Comparison of ENCODE assay signal across 10 cellular contexts in the genomic region with DNA sequence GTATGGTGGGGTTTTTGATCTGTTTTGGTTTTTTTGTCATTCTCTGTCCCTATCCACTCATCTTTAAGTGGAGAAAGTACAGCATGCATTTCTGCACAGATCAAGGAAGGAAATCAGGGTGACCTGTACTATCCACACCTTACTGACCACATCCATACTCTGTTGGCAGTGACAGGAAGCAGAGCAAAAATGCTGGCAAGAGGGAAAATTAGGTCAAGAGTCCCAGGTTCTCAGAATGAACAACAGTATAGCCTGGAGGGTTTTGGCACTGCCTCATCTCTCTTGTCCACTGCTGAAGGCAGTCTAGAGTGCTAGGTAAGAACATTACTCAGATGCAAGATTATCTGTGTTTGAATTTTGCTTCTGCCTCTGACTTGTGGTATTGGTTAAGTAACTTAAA.
DNase-seq lines count a peak whose midpoint lies in the region; ATAC-seq and TF ChIP-seq lines count a peak whose summit lies in the region.
"Had no signal": no experiment of that assay in that cellular context is flagged by ENCODE, and none has a peak within 500 bp of the region (broad histone marks: within the 10 kb centered on the region; RNA-seq: fewer than 3 reads in every experiment).

No MANE protein-coding gene starts in this region.

- no peaks in the 10 kb centered on the region for H3K27me3 Mint-ChIP-seq in T-helper 17 cell

- H3K27ac Mint-ChIP-seq in T-helper 17 cell: peak overlapping the region; percentile 39

- no peaks in the 10 kb centered on the region for H3K27me3 ChIP-seq in foreskin keratinocyte

- peaks cover 18% of the 10 kb centered on the region for H3K4me1 Mint-ChIP-seq in T-helper 17 cell

- no peaks in the 10 kb centered on the region for H3K9me3 ChIP-seq in T-helper 17 cell (ENCODE audit: control insufficient read depth, low read length, poor library complexity, severe bottlenecking)

- ATAC-seq in T-helper 17 cell (no peak), foreskin keratinocyte (peak; percentile 59)
- no peak for ATAC-seq in activated CD4-positive, CD25-positive, alpha-beta regulatory T cell treated with anti-CD3 and anti-CD28 coated beads, Interleukin-2, amount 50 U/mL, for 24 hours

- DNase-seq in A172 (ENCODE audit: low spot score): peak; percentile 41
- DNase-seq in H4 (ENCODE audit: low spot score): peak; percentile 23
- DNase-seq in T-helper 17 cell: no peak
- DNase-seq in foreskin keratinocyte: peak; percentile 21 to 60
- no peak for DNase-seq in stimulated activated naive CD4-positive, alpha-beta T cell (lab: John Stamatoyannopoulos, UW)
- DNase-seq in NCI-H187 (lab: John Stamatoyannopoulos, UW): no peak
- DNase-seq in NCI-H1417 treated with DMSO at 0.1 percent for 48 hours (lab: John Stamatoyannopoulos, UW): no peak
- DNase-seq: NCI-H146 had no signal

- H3K27ac ChIP-seq in foreskin keratinocyte: no peak overlapping the region

- no peak for TF ChIP-seq CTCF in foreskin keratinocyte (conservative IDR thresholded peaks at IDR 0.05)

- H3K36me3 Mint-ChIP-seq in T-helper 17 cell (ENCODE audit: low read depth): no peaks in the 10 kb centered on the region

- H3K4me3 Mint-ChIP-seq in T-helper 17 cell: no peak overlapping the region
- H3K4me3 Mint-ChIP-seq: neural crest cell had no signal

- peaks cover 14% of the 10 kb centered on the region for H3K4me1 ChIP-seq in foreskin keratinocyte

Comparison
In these comparisons a context has a peak if more than half of its experiments do, and no peak if none do; other contexts are left out.
1. DNase-seq: peak in A172 (single experiment), H4 (single experiment) and foreskin keratinocyte (2 of 2); none in T-helper 17 cell (0 of 3), stimulated activated naive CD4-positive, alpha-beta T cell (0 of 6), NCI-H187 (0 of 2) and NCI-H1417 treated with DMSO at 0.1 percent for 48 hours (single experiment).